10 cellular contexts compared by ENCODE assay signal in the genomic region with DNA sequence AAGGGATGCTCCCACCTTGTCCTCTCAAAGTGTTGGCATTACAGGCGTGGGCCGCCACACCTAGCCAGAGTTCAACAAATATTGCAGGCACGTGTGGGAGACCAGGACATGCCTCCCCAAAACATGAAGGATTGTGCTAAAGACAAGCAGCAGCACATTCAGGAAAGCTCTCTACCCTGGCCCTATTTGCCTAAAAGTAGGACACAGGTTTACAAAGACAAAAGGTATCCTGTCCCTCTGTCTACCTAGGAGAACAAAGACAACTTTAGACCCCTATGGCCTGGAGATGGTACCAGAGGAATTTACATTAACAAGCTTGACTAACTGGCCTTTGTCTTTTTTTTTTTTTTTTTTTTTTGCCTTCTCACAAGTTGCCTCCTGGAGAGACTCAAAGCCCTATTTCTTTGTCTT. TPM values are rescaled to one million over a fixed set of nuclear protein-coding genes. Genes with fewer than 3 reads are reported as not detected.
DNase-seq lines count a peak whose midpoint lies in the region; ATAC-seq and TF ChIP-seq lines count a peak whose summit lies in the region.
"Had no signal": no experiment of that assay in that cellular context is flagged by ENCODE, and none has a peak within 500 bp of the region (broad histone marks: within the 10 kb centered on the region; RNA-seq: fewer than 3 reads in every experiment).

No MANE protein-coding gene starts in this region.

- H3K27me3 ChIP-seq in ascending aorta, result no peaks in the 10 kb centered on the region
- no peaks in the 10 kb centered on the region for H3K27me3 ChIP-seq in muscle layer of duodenum (ENCODE audit: low read depth, low read length)
- no peaks in the 10 kb centered on the region for H3K27me3 ChIP-seq in vagina

- H3K27ac Mint-ChIP-seq in stimulated activated naive CD8-positive, alpha-beta T cell treated with anti-CD3 and anti-CD28 coated beads, Interleukin-15, Interleukin-2, amounts not matched to agents 100 ng/mL and 50 ng/mL, for 24 hours, result peak overlapping the region; percentile 88

- TF ChIP-seq POLR2A in vagina (IDR thresholded peaks at IDR 0.05), result no peak

- peak overlapping the region in 1 of 2 donors; percentile 76 for H3K4me3 ChIP-seq in ascending aorta
- peak overlapping the region; percentile 83 to 86 for H3K4me3 ChIP-seq in muscle layer of duodenum (ENCODE audit: low read depth in 1 of 2, low read length in 2 of 2)
- no peak overlapping the region for H3K4me3 ChIP-seq in vagina

- H3K4me3 Mint-ChIP-seq in stimulated activated naive CD8-positive, alpha-beta T cell treated with anti-CD3 and anti-CD28 coated beads, Interleukin-15, Interleukin-2, amounts not matched to agents 100 ng/mL and 50 ng/mL, for 24 hours, result peak overlapping the region; percentile 84

- no peak for TF ChIP-seq CTCF in ascending aorta (IDR thresholded peaks at IDR 0.05)
- no peak for TF ChIP-seq CTCF in vagina (IDR thresholded peaks at IDR 0.05)

- peaks cover 25% of the 10 kb centered on the region for H3K4me1 Mint-ChIP-seq in stimulated activated naive CD8-positive, alpha-beta T cell treated with anti-CD3 and anti-CD28 coated beads, Interleukin-15, Interleukin-2, amounts not matched to agents 100 ng/mL and 50 ng/mL, for 24 hours (ENCODE audit: low read depth)

- H3K36me3 Mint-ChIP-seq in stimulated activated naive CD8-positive, alpha-beta T cell treated with anti-CD3 and anti-CD28 coated beads, Interleukin-15, Interleukin-2, amounts not matched to agents 100 ng/mL and 50 ng/mL, for 24 hours (ENCODE audit: low read depth), result no peaks in the 10 kb centered on the region

- no peak for DNase-seq in stimulated activated naive CD8-positive, alpha-beta T cell treated with anti-CD3 and anti-CD28 coated beads, Interleukin-15, Interleukin-2, amounts not matched to agents 100 U/mL and 50 U/mL, for 24 hours
- DNase-seq in ascending aorta (ENCODE audit: low spot score in 2 of 2), result no peak
- peak in 1 of 2 donors; percentile 64 for DNase-seq in vagina (ENCODE audit: extremely low spot score in 2 of 2)
- no peak for DNase-seq in globus pallidus (ENCODE audit: low spot score)
- DNase-seq in NCI-H2029 treated with DMSO at 0.1 percent for 48 hours (lab: John Stamatoyannopoulos, UW), result no peak
- DNase-seq: activated CD4-positive, alpha-beta T cell treated with anti-CD3 and anti-CD28 coated beads for 4 hours had no signal

- intact Hi-C loops in ascending aorta (cut with DNase I) (no loop called here), vagina (cut with DNase I) (no loop called here)

- H3K9me3 Mint-ChIP-seq in stimulated activated naive CD8-positive, alpha-beta T cell treated with anti-CD3 and anti-CD28 coated beads, Interleukin-15, Interleukin-2, amounts not matched to agents 100 ng/mL and 50 ng/mL, for 24 hours, result no peaks in the 10 kb centered on the region

- H3K27ac ChIP-seq in ascending aorta (peak overlapping the region; percentile 89 to 92), muscle layer of duodenum (ENCODE audit: low read length) (peak overlapping the region; percentile 93), vagina (peak overlapping the region; percentile 83)

- H3K36me3 ChIP-seq in ascending aorta, result no peaks in the 10 kb centered on the region
- H3K36me3 ChIP-seq in muscle layer of duodenum (ENCODE audit: control insufficient read depth in 1 of 2, insufficient read depth in 2 of 2, low read length in 2 of 2), result peaks cover 0 to 10% of the 10 kb centered on the region in 2 donors
- H3K36me3 ChIP-seq in vagina, result no peaks in the 10 kb centered on the region

- no peak for ATAC-seq in stimulated activated naive CD8-positive, alpha-beta T cell treated with anti-CD3 and anti-CD28 coated beads, Interleukin-15, Interleukin-2, amounts not matched to agents 100 U/mL and 50 U/mL, for 24 hours
- no peak for ATAC-seq in HG02623 (IDR thresholded peaks at IDR 0.05; ENCODE audit: unreplicated experiment)

- no peaks in the 10 kb centered on the region for H3K9me3 ChIP-seq in ascending aorta
- H3K9me3 ChIP-seq in muscle layer of duodenum (ENCODE audit: control insufficient read depth in 1 of 2, low read length in 2 of 2), result no peaks in the 10 kb centered on the region
- no peaks in the 10 kb centered on the region for H3K9me3 ChIP-seq in vagina

- H3K27me3 Mint-ChIP-seq in stimulated activated naive CD8-positive, alpha-beta T cell treated with anti-CD3 and anti-CD28 coated beads, Interleukin-15, Interleukin-2, amounts not matched to agents 100 ng/mL and 50 ng/mL, for 24 hours, result no peaks in the 10 kb centered on the region

- peaks cover 0 to 10% of the 10 kb centered on the region in 2 donors for H3K4me1 ChIP-seq in ascending aorta
- peaks cover 0 to 14% of the 10 kb centered on the region in 2 donors for H3K4me1 ChIP-seq in muscle layer of duodenum (ENCODE audit: control insufficient read depth in 1 of 2, insufficient read depth in 2 of 2, low read length in 2 of 2)
- H3K4me1 ChIP-seq in vagina, result peaks cover 19% of the 10 kb centered on the region

RNA-seq across cellular contexts. Expression of a gene that starts 0.9 kb away (rescaled TPM):
- total RNA-seq in ascending aorta (8.5 TPM), vagina (8.1 TPM)

RNA-seq across cellular contexts. Expression of a gene that starts 17.4 kb away (rescaled TPM):
- total RNA-seq in ascending aorta (not detected), vagina (not detected)
- total RNA-seq: temporal lobe had no signal

RNA-seq across cellular contexts. Expression of a gene that starts 30.3 kb away (rescaled TPM):
- total RNA-seq in ascending aorta, result 342 TPM
- 78.6 TPM for total RNA-seq in vagina

Comparison
In these comparisons a context has a peak if more than half of its experiments do, and no peak if none do; other contexts are left out.
1. H3K4me3 ChIP-seq: peak in muscle layer of duodenum (2 of 2); none in vagina (0 of 2).
2. Peak in every context shown above with its lines, with median percentiles within 50 percentile points of each other: H3K27ac ChIP-seq.